Comparison of ENCODE assay signal across 10 cellular contexts in the genomic region with DNA sequence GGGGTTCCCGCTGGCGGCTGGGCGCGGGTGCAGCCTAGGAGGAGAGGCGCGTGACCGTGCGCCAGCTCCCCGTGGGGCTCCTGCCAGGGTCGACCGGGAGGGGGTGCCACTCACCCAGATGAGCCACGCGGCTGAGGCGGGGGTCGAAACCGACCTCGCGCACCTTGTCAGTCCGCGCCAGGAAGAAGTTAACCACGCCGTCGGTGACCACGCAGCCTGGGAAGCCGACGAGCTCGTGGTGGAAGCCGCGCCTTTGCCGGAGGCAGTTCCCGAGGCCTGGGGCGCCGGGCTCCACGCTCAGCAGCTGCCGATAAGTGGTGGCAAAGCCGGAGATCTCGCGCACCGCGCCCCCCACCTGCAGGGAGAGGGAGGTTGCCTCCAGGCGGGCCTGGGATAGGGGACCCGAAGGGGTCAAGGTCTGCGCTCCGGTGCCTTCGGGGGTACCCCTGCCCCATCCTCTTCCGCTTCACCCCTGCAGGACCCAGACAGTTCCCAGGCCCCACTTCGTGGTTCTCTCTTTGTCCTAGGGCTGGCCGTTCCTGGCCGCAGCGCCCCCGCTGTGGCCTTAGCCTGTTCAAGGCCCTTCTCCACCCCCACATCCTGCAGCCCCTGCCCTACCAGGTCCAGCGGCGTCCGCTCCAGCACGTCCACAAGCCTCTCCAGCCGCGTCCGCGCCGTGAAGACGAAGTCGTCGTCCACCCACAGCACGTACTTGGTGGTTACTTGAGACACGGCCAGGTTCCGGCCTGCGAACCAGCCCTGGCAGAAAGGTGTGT. TPM values are rescaled to one million over a fixed set of nuclear protein-coding genes. Genes with fewer than 3 reads are reported as not detected.
DNase-seq lines count a peak whose midpoint lies in the region; ATAC-seq and TF ChIP-seq lines count a peak whose summit lies in the region.
"Had no signal": no experiment of that assay in that cellular context is flagged by ENCODE, and none has a peak within 500 bp of the region (broad histone marks: within the 10 kb centered on the region; RNA-seq: fewer than 3 reads in every experiment).

No MANE protein-coding gene starts in this region.

- H3K9me2 ChIP-seq in OCI-LY7 (ENCODE audit: insufficient read depth, low read length) = no peaks in the 10 kb centered on the region

- no peak overlapping the region for H3K27ac Mint-ChIP-seq in activated naive CD4-positive, alpha-beta T cell treated with anti-CD3 and anti-CD28 coated beads, Interleukin-2, amount 50 U/mL, for 72 hours
- H3K27ac Mint-ChIP-seq in type B pancreatic cell = no peak overlapping the region
- H3K27ac Mint-ChIP-seq: stimulated activated naive CD8-positive, alpha-beta T cell treated with anti-CD3 and anti-CD28 coated beads, Interleukin-15, Interleukin-2, amounts not matched to agents 100 ng/mL and 50 ng/mL, for 24 hours; T-helper 1 cell treated with Interleukin-12 subunit alpha and Interleukin-12 subunit beta and Interleukin-4 antibody, amounts not matched to agents 30 μg/mL and 1 μg/mL, for 36 hours had no signal

- H3K4me1 Mint-ChIP-seq in type B pancreatic cell (ENCODE audit: unreplicated experiment) = no peaks in the 10 kb centered on the region

- DNase-seq in right cardiac atrium (peak in 2 of 3 donors; percentile 52 to 59), left cardiac atrium (no peak), kidney epithelial cell (ENCODE audit: low read depth) (no peak), type B pancreatic cell (ENCODE audit: extremely low spot score, unreplicated experiment) (peak; percentile 68), left lung (no peak), OCI-LY7 (ENCODE audit: low spot score) (no peak)
- DNase-seq in activated naive CD4-positive, alpha-beta T cell treated with anti-CD3 and anti-CD28 coated beads, Interleukin-2, amount 50 U/mL, for 72 hours (ENCODE audit: low spot score in 2 of 2) = peak in 1 of 2 donors; percentile 50

- H3K9me3 Mint-ChIP-seq in activated naive CD4-positive, alpha-beta T cell treated with anti-CD3 and anti-CD28 coated beads, Interleukin-2, amount 50 U/mL, for 72 hours = no peaks in the 10 kb centered on the region
- no peaks in the 10 kb centered on the region for H3K9me3 Mint-ChIP-seq in type B pancreatic cell
- H3K9me3 Mint-ChIP-seq: stimulated activated naive CD8-positive, alpha-beta T cell treated with anti-CD3 and anti-CD28 coated beads, Interleukin-15, Interleukin-2, amounts not matched to agents 100 ng/mL and 50 ng/mL, for 24 hours; T-helper 1 cell treated with Interleukin-12 subunit alpha and Interleukin-12 subunit beta and Interleukin-4 antibody, amounts not matched to agents 30 μg/mL and 1 μg/mL, for 36 hours had no signal

- no peak overlapping the region for H2AFZ ChIP-seq in OCI-LY7 (ENCODE audit: low read length)

- no peak overlapping the region for H3K4me2 ChIP-seq in OCI-LY7 (ENCODE audit: low read length)

- H3K36me3 Mint-ChIP-seq in activated naive CD4-positive, alpha-beta T cell treated with anti-CD3 and anti-CD28 coated beads, Interleukin-2, amount 50 U/mL, for 72 hours = no peaks in the 10 kb centered on the region
- H3K36me3 Mint-ChIP-seq in type B pancreatic cell = peaks cover 3% of the 10 kb centered on the region

- POLR2A ChIA-PET in OCI-LY7 (lab: Charles Lee) = no interaction called here

- H3K27ac ChIP-seq in right cardiac atrium (ENCODE audit: low read length) (no peak overlapping the region), left lung (no peak overlapping the region), OCI-LY7 (ENCODE audit: low read depth, low read length, poor library complexity, severe bottlenecking) (no peak overlapping the region)

- H3K4me3 ChIP-seq in right cardiac atrium (ENCODE audit: low read length) = no peak overlapping the region
- no peak overlapping the region for H3K4me3 ChIP-seq in kidney epithelial cell (ENCODE audit: low read depth, low read length)
- no peak overlapping the region for H3K4me3 ChIP-seq in left lung
- H3K4me3 ChIP-seq in OCI-LY7 (ENCODE audit: low read depth, low read length, poor library complexity, severe bottlenecking) = no peak overlapping the region

- H3K27me3 Mint-ChIP-seq in type B pancreatic cell = peaks cover 91% of the 10 kb centered on the region

- H4K20me1 ChIP-seq in OCI-LY7 (ENCODE audit: insufficient read depth, low read length) = no peaks in the 10 kb centered on the region

- H3K4me3 Mint-ChIP-seq in type B pancreatic cell = no peak overlapping the region
- H3K4me3 Mint-ChIP-seq: stimulated activated naive CD8-positive, alpha-beta T cell treated with anti-CD3 and anti-CD28 coated beads, Interleukin-15, Interleukin-2, amounts not matched to agents 100 ng/mL and 50 ng/mL, for 24 hours; T-helper 1 cell treated with Interleukin-12 subunit alpha and Interleukin-12 subunit beta and Interleukin-4 antibody, amounts not matched to agents 30 μg/mL and 1 μg/mL, for 36 hours had no signal

- intact Hi-C loops in right cardiac atrium (cut with DNase I) = loop anchor here in 1 of 4 donors (10.0 kb wide), 1 partner anchor 163 kb away; no protein-coding TSS in a partner anchor
- intact Hi-C loops in left cardiac atrium (cut with DNase I) = no loop called here
- intact Hi-C loops in left lung (cut with DNase I) = no loop called here
- intact Hi-C loops in OCI-LY7 (cut with micrococcal nuclease; ENCODE audit: unreplicated experiment) = no loop called here

- H3K79me2 ChIP-seq in OCI-LY7 (ENCODE audit: insufficient read depth, low read depth, low read length) = no peaks in the 10 kb centered on the region

- H3K9me3 ChIP-seq in right cardiac atrium (ENCODE audit: control insufficient read depth, low read length) = no peaks in the 10 kb centered on the region
- no peaks in the 10 kb centered on the region for H3K9me3 ChIP-seq in left lung
- no peaks in the 10 kb centered on the region for H3K9me3 ChIP-seq in OCI-LY7 (ENCODE audit: low read length)

- BruUV-seq in OCI-LY7 (replicated peaks; lab: Mats Ljungman, UMichigan) = no TSS peak

- peak; percentile 20 for TF ChIP-seq CTCF in kidney epithelial cell (IDR thresholded peaks at IDR 0.05; ENCODE audit: insufficient read depth, low read length, poor library complexity, severe bottlenecking)
- TF ChIP-seq CTCF in type B pancreatic cell (conservative IDR thresholded peaks at IDR 0.05) = no peak
- no peak for TF ChIP-seq CTCF in left lung (IDR thresholded peaks at IDR 0.05)
- no peak for TF ChIP-seq CTCF in OCI-LY7 (conservative IDR thresholded peaks at IDR 0.05; ENCODE audit: low read length)

- H3K36me3 ChIP-seq in kidney epithelial cell (ENCODE audit: control insufficient read depth, insufficient read depth, low read length) (no peaks in the 10 kb centered on the region), left lung (no peaks in the 10 kb centered on the region), OCI-LY7 (ENCODE audit: insufficient read depth, low read length) (no peaks in the 10 kb centered on the region)

- ATAC-seq in right cardiac atrium (no peak), left cardiac atrium (no peak), GM18867 (IDR thresholded peaks at IDR 0.05; ENCODE audit: unreplicated experiment) (no peak), left lung (no peak)
- peak; percentile 33 to 69 for ATAC-seq in activated naive CD4-positive, alpha-beta T cell treated with anti-CD3 and anti-CD28 coated beads, Interleukin-2, amount 50 U/mL, for 72 hours

- H3K27me3 ChIP-seq in right cardiac atrium (ENCODE audit: control insufficient read depth, insufficient read depth) = no peaks in the 10 kb centered on the region
- H3K27me3 ChIP-seq in kidney epithelial cell (ENCODE audit: control insufficient read depth, insufficient read depth, low read length) = peaks cover 90% of the 10 kb centered on the region
- peaks cover 63 to 100% of the 10 kb centered on the region in 2 donors for H3K27me3 ChIP-seq in left lung

- WGBS in right cardiac atrium = 19% methylated on average over 67 of the region's 67 CpGs

- no peaks in the 10 kb centered on the region for H3K4me1 ChIP-seq in right cardiac atrium (ENCODE audit: control insufficient read depth, insufficient read depth, low read length)
- peaks cover 5 to 23% of the 10 kb centered on the region in 2 donors for H3K4me1 ChIP-seq in left lung
- H3K4me1 ChIP-seq in OCI-LY7 (ENCODE audit: insufficient read depth, low read length, poor library complexity, severe bottlenecking) = no peaks in the 10 kb centered on the region

- CTCF ChIA-PET in OCI-LY7 (lab: Charles Lee; ENCODE audit: unreplicated experiment) = no interaction called here

RNA-seq across cellular contexts. Expression of gene B4GALNT1, which starts 5.3 kb away (rescaled TPM):
- total RNA-seq in right cardiac atrium (1 to 10 TPM; 1.2 to 2.5 (median 2.2) TPM), left cardiac atrium (1 to 10 TPM; 2.4 to 3.3 TPM), kidney epithelial cell (0.48 and 2.2 TPM in 2 replicates), type B pancreatic cell (ENCODE audit: low replicate concordance) (0.64 and 5.9 TPM in 2 replicates), left lung (1 to 10 TPM; 2.0 to 3.8 TPM), OCI-LY7 (2022) (3.1 and 3.8 TPM in 2 replicates)
- polyA plus RNA-seq in right cardiac atrium = 3.3 TPM
- total RNA-seq in activated naive CD4-positive, alpha-beta T cell treated with anti-CD3 and anti-CD28 coated beads, Interleukin-2, amount 50 U/mL, for 72 hours = 1 to 10 TPM; 2.6 to 3.2 TPM
- 1.1 and 1.2 TPM in 2 replicates for total RNA-seq in OCI-LY7 (2014; rRNA removed; shearing (Covaris generic))

RNA-seq across cellular contexts. Expression of gene ARHGEF25, which starts 16.5 kb away (rescaled TPM):
- total RNA-seq in right cardiac atrium = 10 to 100 TPM; 14.0 to 22.6 (median 18.1) TPM
- 21.3 TPM for polyA plus RNA-seq in right cardiac atrium
- 10 to 100 TPM; 13.7 to 17.3 TPM for total RNA-seq in left cardiac atrium
- 1 to 10 TPM in 1 of 2 donors, under 1 TPM in 1; 0.68 to 4.8 TPM for total RNA-seq in activated naive CD4-positive, alpha-beta T cell treated with anti-CD3 and anti-CD28 coated beads, Interleukin-2, amount 50 U/mL, for 72 hours
- total RNA-seq in kidney epithelial cell = 2.3 and 2.4 TPM in 2 replicates
- 4.7 and 34.6 TPM in 2 replicates for total RNA-seq in type B pancreatic cell (ENCODE audit: low replicate concordance)
- 10 to 100 TPM; 16.5 to 20.0 TPM for total RNA-seq in left lung
- total RNA-seq in OCI-LY7 (2014; rRNA removed; shearing (Covaris generic)) = not detected in 2 replicates
- not detected in 2 replicates for total RNA-seq in OCI-LY7 (2022)

RNA-seq across cellular contexts. Expression of gene DTX3, which starts 23.1 kb away (rescaled TPM):
- 10 to 100 TPM; 29.3 to 44.6 (median 38.1) TPM for total RNA-seq in right cardiac atrium
- polyA plus RNA-seq in right cardiac atrium = 28.9 TPM
- total RNA-seq in left cardiac atrium = 10 to 100 TPM; 24.5 to 25.3 TPM
- total RNA-seq in activated naive CD4-positive, alpha-beta T cell treated with anti-CD3 and anti-CD28 coated beads, Interleukin-2, amount 50 U/mL, for 72 hours = 10 to 100 TPM; 14.5 to 33.5 TPM
- total RNA-seq in kidney epithelial cell = 27.3 and 34.1 TPM in 2 replicates
- total RNA-seq in type B pancreatic cell (ENCODE audit: low replicate concordance) = 21.5 and 65.5 TPM in 2 replicates
- 10 to 100 TPM; 20.1 to 30.4 TPM for total RNA-seq in left lung
- total RNA-seq in OCI-LY7 (2014; rRNA removed; shearing (Covaris generic)) = not detected in 2 replicates
- 0.11 TPM in 1 of 2 replicates, not detected in the other for total RNA-seq in OCI-LY7 (2022)

RNA-seq across cellular contexts. Expression of gene PIP4K2C, which starts 36.7 kb away (rescaled TPM):
- total RNA-seq in right cardiac atrium (10 to 100 TPM; 14.9 to 17.1 (median 15.6) TPM), left cardiac atrium (10 to 100 TPM; 15.3 to 16.1 TPM), kidney epithelial cell (96.0 and 105 TPM in 2 replicates), type B pancreatic cell (ENCODE audit: low replicate concordance) (27.6 and 35.6 TPM in 2 replicates), left lung (10 to 100 TPM; 43.4 to 44.1 TPM), OCI-LY7 (2022) (14.8 and 15.9 TPM in 2 replicates)
- polyA plus RNA-seq in right cardiac atrium = 8.7 TPM
- 10 to 100 TPM; 13.8 to 43.7 TPM for total RNA-seq in activated naive CD4-positive, alpha-beta T cell treated with anti-CD3 and anti-CD28 coated beads, Interleukin-2, amount 50 U/mL, for 72 hours
- 9.0 and 14.5 TPM in 2 replicates for total RNA-seq in OCI-LY7 (2014; rRNA removed; shearing (Covaris generic))

Comparison
In these comparisons a context has a peak if more than half of its experiments do, and no peak if none do; other contexts are left out.
1. DNase-seq: peak in right cardiac atrium (2 of 3) and type B pancreatic cell (single experiment); none in left cardiac atrium (single experiment), kidney epithelial cell (single experiment), left lung (0 of 2) and OCI-LY7 (single experiment).
2. ATAC-seq: peak in activated naive CD4-positive, alpha-beta T cell treated with anti-CD3 and anti-CD28 coated beads, Interleukin-2, amount 50 U/mL, for 72 hours (2 of 2); none in right cardiac atrium (0 of 2), left cardiac atrium (0 of 2), GM18867 (single experiment) and left lung (single experiment).
3. RNA of gene DTX3, which starts 23.1 kb away (total RNA-seq): 21.5 to 65.5 TPM in type B pancreatic cell, 29.3 to 44.6 TPM in right cardiac atrium, 14.5 to 33.5 TPM in activated naive CD4-positive, alpha-beta T cell treated with anti-CD3 and anti-CD28 coated beads, Interleukin-2, amount 50 U/mL, for 72 hours, 20.1 to 30.4 TPM in left lung, 27.3 to 34.1 TPM in kidney epithelial cell and 24.5 to 25.3 TPM in left cardiac atrium; 0.11 TPM in OCI-LY7; every median in the first group is over 10 times any median in the second.